In the genomic region with DNA sequence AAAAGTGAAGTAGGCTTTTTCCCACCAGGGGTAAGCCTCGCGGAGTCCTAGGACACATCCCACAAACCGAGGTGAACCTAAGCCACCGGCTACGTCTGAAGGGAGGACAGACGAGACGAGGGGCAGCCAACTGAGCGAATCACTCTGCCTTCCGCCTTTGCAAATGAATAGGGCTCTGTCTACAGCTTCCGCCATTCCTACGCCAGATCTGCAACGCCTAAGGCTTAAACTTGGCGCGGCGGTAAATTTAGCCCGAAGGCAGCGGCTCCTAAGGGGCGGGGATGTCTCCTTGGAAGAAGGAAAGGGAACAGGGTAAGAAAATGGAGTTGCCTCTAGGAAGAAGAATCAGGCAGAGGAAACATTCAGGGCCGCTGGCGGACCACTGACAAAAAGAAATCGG, we compare ENCODE assay signal across 22 cellular contexts.
DNase-seq lines count a peak whose midpoint lies in the region; ATAC-seq and TF ChIP-seq lines count a peak whose summit lies in the region.
"Had no signal": no experiment of that assay in that cellular context is flagged by ENCODE, and none has a peak within 500 bp of the region (broad histone marks: within the 10 kb centered on the region; RNA-seq: fewer than 3 reads in every experiment).

No MANE protein-coding gene starts in this region.

- no peaks in the 10 kb centered on the region for H3K79me2 ChIP-seq in H9 (ENCODE audit: insufficient read depth, low read length)

- H2AK5ac ChIP-seq in H9 (ENCODE audit: insufficient read length, low read length), result no peak overlapping the region

- no peak overlapping the region for H3K14ac ChIP-seq in H9 (ENCODE audit: insufficient read depth, low read length)

- H4K91ac ChIP-seq in H9 (ENCODE audit: insufficient read length, low read depth, low read length), result no peak overlapping the region

- no peak overlapping the region for H2BK5ac ChIP-seq in H9 (ENCODE audit: insufficient read length, low read length)

- H3K9ac ChIP-seq in H9 (ENCODE audit: extremely low read depth, insufficient read length, low read length), result no peak overlapping the region

- no peak overlapping the region for H2BK20ac ChIP-seq in H9 (ENCODE audit: low read depth, low read length, poor library complexity, severe bottlenecking)

- CTCF ChIA-PET in activated CD4-positive, alpha-beta memory T cell treated with anti-CD3 and anti-CD28 coated beads for 36 hours (lab: Charles Lee), result no interaction called here

- no peak overlapping the region for H2BK120ac ChIP-seq in H9 (ENCODE audit: low read depth, low read length, poor library complexity, severe bottlenecking)

- H3K27ac ChIP-seq in H9 (ENCODE audit: insufficient read length, low read depth, low read length), result no peak overlapping the region
- H3K27ac ChIP-seq: brain microvascular endothelial cell, colonic mucosa had no signal

- peak overlapping the region; percentile 51 to 75 for H3K4me3 Mint-ChIP-seq in H9
- H3K4me3 Mint-ChIP-seq in central memory CD8-positive, alpha-beta T cell, result peak overlapping the region; percentile 50
- H3K4me3 Mint-ChIP-seq in stimulated activated effector memory CD8-positive, alpha-beta T cell treated with anti-CD3 and anti-CD28 coated beads, Interleukin-12 subunit alpha, Interleukin-12 subunit beta, amount 100 ng/mL, for 72 hours, result peak overlapping the region; percentile 72
- peak overlapping the region in 1 of 5 donors; percentile 13 for H3K4me3 Mint-ChIP-seq in immature natural killer cell
- no peak overlapping the region for H3K4me3 Mint-ChIP-seq in activated CD4-positive, alpha-beta memory T cell treated with anti-CD3 and anti-CD28 coated beads for 36 hours

- POLR2A ChIA-PET in activated CD4-positive, alpha-beta memory T cell treated with anti-CD3 and anti-CD28 coated beads for 36 hours (lab: Charles Lee), result interaction anchor here (1.0 kb wide), 1 partner anchor 162 kb away, joined by 5 read pairs; no protein-coding TSS in a partner anchor

- H3K9me3 Mint-ChIP-seq in H9 (peaks cover 62 to 64% of the 10 kb centered on the region in 2 experiments), immature natural killer cell (peaks cover 0 to 2% (median 0%) of the 10 kb centered on the region in 6 donors)
- no peaks in the 10 kb centered on the region for H3K9me3 Mint-ChIP-seq in central memory CD8-positive, alpha-beta T cell
- no peaks in the 10 kb centered on the region for H3K9me3 Mint-ChIP-seq in stimulated activated effector memory CD8-positive, alpha-beta T cell treated with anti-CD3 and anti-CD28 coated beads, Interleukin-12 subunit alpha, Interleukin-12 subunit beta, amount 100 ng/mL, for 72 hours
- no peaks in the 10 kb centered on the region for H3K9me3 Mint-ChIP-seq in activated CD4-positive, alpha-beta memory T cell treated with anti-CD3 and anti-CD28 coated beads for 36 hours
- H3K9me3 Mint-ChIP-seq: activated CD4-positive, alpha-beta memory T cell treated with anti-CD3 and anti-CD28 coated beads, Interleukin-2, amount 10 ng/mL, durations not matched to agents 7 days and 5 days had no signal

- H3K4ac ChIP-seq in H9 (ENCODE audit: low read depth, low read length), result no peak overlapping the region

- no peak overlapping the region for H4K8ac ChIP-seq in H9 (replicated peaks; ENCODE audit: insufficient read length, low read depth, low read length)

- H3K23ac ChIP-seq in H9 (ENCODE audit: insufficient read length, low read depth, low read length), result no peak overlapping the region

- intact Hi-C loops in activated CD4-positive, alpha-beta memory T cell treated with anti-CD3 and anti-CD28 coated beads for 36 hours (cut with micrococcal nuclease), result no loop called here

- H3K4me2 ChIP-seq in H9 (ENCODE audit: insufficient read depth, insufficient read length, low read length), result peak overlapping the region; percentile 81

- no peak overlapping the region for H3K56ac ChIP-seq in H9 (ENCODE audit: insufficient read length, low read depth, low read length)

- H4K20me1 ChIP-seq in H9 (ENCODE audit: control insufficient read depth, insufficient read depth, insufficient read length), result no peaks in the 10 kb centered on the region

- H3K4me1 Mint-ChIP-seq in H9 (peaks cover 57 to 64% of the 10 kb centered on the region in 2 experiments), immature natural killer cell (peaks cover 0 to 19% of the 10 kb centered on the region in 2 donors)
- H3K4me1 Mint-ChIP-seq in central memory CD8-positive, alpha-beta T cell, result peaks cover 17% of the 10 kb centered on the region
- peaks cover 37% of the 10 kb centered on the region for H3K4me1 Mint-ChIP-seq in stimulated activated effector memory CD8-positive, alpha-beta T cell treated with anti-CD3 and anti-CD28 coated beads, Interleukin-12 subunit alpha, Interleukin-12 subunit beta, amount 100 ng/mL, for 72 hours
- peaks cover 22% of the 10 kb centered on the region for H3K4me1 Mint-ChIP-seq in activated CD4-positive, alpha-beta memory T cell treated with anti-CD3 and anti-CD28 coated beads for 36 hours (ENCODE audit: low read depth)

- peaks cover 48% of the 10 kb centered on the region for H3K27me3 ChIP-seq in H9 (ENCODE audit: insufficient read depth, low read length)
- H3K27me3 ChIP-seq: brain microvascular endothelial cell had no signal

- H2BK15ac ChIP-seq in H9 (ENCODE audit: low read depth, low read length), result no peak overlapping the region

- H3K9me3 ChIP-seq in H9 (ENCODE audit: control insufficient read depth, low read depth, low read length), result no peaks in the 10 kb centered on the region
- H3K9me3 ChIP-seq: colonic mucosa had no signal

- no peak for ATAC-seq in central memory CD8-positive, alpha-beta T cell (replicated peaks; ENCODE audit: extremely low read depth, poor library complexity, severe bottlenecking)
- no peak for ATAC-seq in stimulated activated effector memory CD8-positive, alpha-beta T cell treated with anti-CD3 and anti-CD28 coated beads, Interleukin-12 subunit alpha, Interleukin-12 subunit beta, amount 100 ng/mL, for 72 hours
- ATAC-seq: GM12878; HepG2; stimulated activated naive CD8-positive, alpha-beta T cell treated with anti-CD3 and anti-CD28 coated beads, Interleukin-15, Interleukin-2, amounts not matched to agents 100 U/mL and 50 U/mL, for 24 hours had no signal

- H3K27ac Mint-ChIP-seq in H9 (no peak overlapping the region), immature natural killer cell (no peak overlapping the region)
- no peak overlapping the region for H3K27ac Mint-ChIP-seq in central memory CD8-positive, alpha-beta T cell (ENCODE audit: low read depth)
- H3K27ac Mint-ChIP-seq in stimulated activated effector memory CD8-positive, alpha-beta T cell treated with anti-CD3 and anti-CD28 coated beads, Interleukin-12 subunit alpha, Interleukin-12 subunit beta, amount 100 ng/mL, for 72 hours, result no peak overlapping the region
- no peak overlapping the region for H3K27ac Mint-ChIP-seq in activated CD4-positive, alpha-beta memory T cell treated with anti-CD3 and anti-CD28 coated beads for 36 hours
- H3K27ac Mint-ChIP-seq: activated CD4-positive, alpha-beta memory T cell treated with anti-CD3 and anti-CD28 coated beads, Interleukin-2, amount 10 ng/mL, durations not matched to agents 7 days and 5 days had no signal

- peak; percentile 91 for DNase-seq in H9
- DNase-seq in central memory CD8-positive, alpha-beta T cell (ENCODE audit: low spot score in 2 of 2), result no peak
- DNase-seq in left kidney (ENCODE audit: low read depth, low spot score), result peak; percentile 69
- no peak for DNase-seq in stimulated activated effector memory CD8-positive, alpha-beta T cell treated with anti-CD3 and anti-CD28 coated beads, Interleukin-12 subunit alpha, Interleukin-12 subunit beta, amount 100 ng/mL, for 72 hours (ENCODE audit: low spot score in 2 of 2)
- no peak for DNase-seq in immature natural killer cell
- no peak for DNase-seq in GM13977 (ENCODE audit: low spot score)
- DNase-seq in cerebellar cortex (ENCODE audit: low spot score), result no peak
- no peak for DNase-seq in activated CD4-positive, alpha-beta memory T cell treated with anti-CD3 and anti-CD28 coated beads for 36 hours
- DNase-seq: activated CD4-positive, alpha-beta memory T cell treated with anti-CD3 and anti-CD28 coated beads, Interleukin-2, amount 10 ng/mL, durations not matched to agents 7 days and 5 days; activated CD4-positive, CD25-positive, alpha-beta regulatory T cell; activated gamma-delta T cell; activated T-cell treated with anti-CD3 and anti-CD28 coated beads for 4 hours; brain microvascular endothelial cell; colonic mucosa; DMS79; NCI-H1092 treated with DMSO at 0.1 percent for 48 hours; NCI-H2081 treated with DMSO at 0.1 percent for 48 hours; NK-92 treated with Interleukin-12 subunit alpha and Interleukin-12 subunit beta, amount 100 ng/mL, for 24 hours; stimulated activated CD4-positive, alpha-beta T cell treated with anti-CD3 and anti-CD28 coated beads, Interleukin-2, amount 100 ng/mL, for 48 hours had no signal

- no peak overlapping the region for H3T11ph ChIP-seq in H9 (ENCODE audit: low read length)

- H3K23me2 ChIP-seq in H9 (ENCODE audit: insufficient read length, low read depth, low read length, poor library complexity, severe bottlenecking), result peaks cover 20% of the 10 kb centered on the region

- in situ Hi-C loops in GM13977 (cut with MboI; ENCODE audit: low pct_unique_long_range_greater_than_20kb, low sequenced_read_pairs, unreplicated experiment), result loop anchor here (25.0 kb wide), 1 partner anchor 155 kb away; no protein-coding TSS in a partner anchor

- H2AFZ ChIP-seq in H9 (ENCODE audit: low read length), result no peak overlapping the region

- no peak overlapping the region for H4K5ac ChIP-seq in H9 (ENCODE audit: insufficient read length, low read depth, low read length)

- H2BK12ac ChIP-seq in H9 (ENCODE audit: insufficient read length, low read depth, low read length), result no peak overlapping the region

- no peak for TF ChIP-seq CTCF in H9 (conservative IDR thresholded peaks at IDR 0.05)
- no peak for TF ChIP-seq CTCF in GM13977 (IDR thresholded peaks at IDR 0.05; ENCODE audit: extremely low read depth, insufficient read depth, missing control alignments)

- no peak overlapping the region for H3K18ac ChIP-seq in H9 (ENCODE audit: insufficient read length, low read depth, low read length)

- H3K36me3 Mint-ChIP-seq in H9 (ENCODE audit: insufficient read depth in 1 of 3, low read depth in 3 of 3), result peaks cover 0 to 5% (median 0%) of the 10 kb centered on the region in 3 experiments; a peak in 4 of 7 replicates
- H3K36me3 Mint-ChIP-seq in central memory CD8-positive, alpha-beta T cell (ENCODE audit: insufficient read depth), result peaks cover 2% of the 10 kb centered on the region
- peaks cover 5% of the 10 kb centered on the region for H3K36me3 Mint-ChIP-seq in stimulated activated effector memory CD8-positive, alpha-beta T cell treated with anti-CD3 and anti-CD28 coated beads, Interleukin-12 subunit alpha, Interleukin-12 subunit beta, amount 100 ng/mL, for 72 hours
- no peaks in the 10 kb centered on the region for H3K36me3 Mint-ChIP-seq in immature natural killer cell
- no peaks in the 10 kb centered on the region for H3K36me3 Mint-ChIP-seq in activated CD4-positive, alpha-beta memory T cell treated with anti-CD3 and anti-CD28 coated beads for 36 hours

- H3K4me1 ChIP-seq in H9 (ENCODE audit: insufficient read depth, low read length), result peaks cover 14% of the 10 kb centered on the region
- H3K4me1 ChIP-seq: colonic mucosa had no signal

- peaks cover 90% of the 10 kb centered on the region for H3K27me3 Mint-ChIP-seq in H9 (ENCODE audit: low read depth)
- peaks cover 26% of the 10 kb centered on the region for H3K27me3 Mint-ChIP-seq in central memory CD8-positive, alpha-beta T cell
- H3K27me3 Mint-ChIP-seq in immature natural killer cell (ENCODE audit: low read depth in 3 of 3), result peaks cover 21 to 42% (median 23%) of the 10 kb centered on the region in 3 donors
- H3K27me3 Mint-ChIP-seq in activated CD4-positive, alpha-beta memory T cell treated with anti-CD3 and anti-CD28 coated beads for 36 hours, result peaks cover 34% of the 10 kb centered on the region

- no CpG with 5 or more reads among the region's 21 CpGs for WGBS in H9 (ENCODE audit: extremely low coverage, insufficient read length, low lambda C conversion rate)

- no peaks in the 10 kb centered on the region for H3K79me1 ChIP-seq in H9 (ENCODE audit: insufficient read depth, low read depth, low read length, poor library complexity, severe bottlenecking)

Comparison
In these comparisons a context has a peak if more than half of its experiments do, and no peak if none do; other contexts are left out.
1. DNase-seq: peak in H9 (single experiment) and left kidney (single experiment); none in central memory CD8-positive, alpha-beta T cell (0 of 2), stimulated activated effector memory CD8-positive, alpha-beta T cell treated with anti-CD3 and anti-CD28 coated beads, Interleukin-12 subunit alpha, Interleukin-12 subunit beta, amount 100 ng/mL, for 72 hours (0 of 2), immature natural killer cell (0 of 3), GM13977 (single experiment), cerebellar cortex (single experiment) and activated CD4-positive, alpha-beta memory T cell treated with anti-CD3 and anti-CD28 coated beads for 36 hours (single experiment).